ENCODE assay signal across 8 cellular contexts in genomic region chr3:49903451-49904424, GRCh38. TPM values are rescaled to one million over a fixed set of nuclear protein-coding genes. Genes with fewer than 3 reads are reported as not detected.
A peak's percentile ranks its signal among the peaks of the same experiment; 100 is the strongest.
DNase-seq lines count a peak whose midpoint lies in the region; ATAC-seq and TF ChIP-seq lines count a peak whose summit lies in the region.

TSS of gene MST1R (minus strand) at chr3:49903873. CDS start at chr3:49903609, 264 bp downstream.

- WGBS in body of pancreas, 2 donors = 27 to 87% methylated on average over 9 to 63 of the region's 65 CpGs

- H3K27me3 ChIP-seq in body of pancreas = no peaks in the 10 kb centered on the region

- H3K4me3 ChIP-seq in body of pancreas = no peak within 1 kb of the TSS

- intact Hi-C loops in body of pancreas (cut with DNase I) = no loop called here
- intact Hi-C loops in left colon (cut with DNase I, micrococcal nuclease) = loop anchor here in 1 of 2 donors (10.0 kb wide), 1 partner anchor 99 kb away; the partner anchor contains the start of gene INKA1

- peak; percentile 85 for ATAC-seq in GM18867 (IDR thresholded peaks at IDR 0.05; ENCODE audit: unreplicated experiment)
- peak; percentile 62 for ATAC-seq in HG03280 (IDR thresholded peaks at IDR 0.05; ENCODE audit: unreplicated experiment)
- ATAC-seq in body of pancreas = peak; percentile 86
- peak; percentile 72 for ATAC-seq in left colon
- ATAC-seq in HG02588 (IDR thresholded peaks at IDR 0.05; ENCODE audit: unreplicated experiment) = no peak

- peak in 4 of 7 experiments; percentile 33 to 47 (median 42) for TF ChIP-seq CTCF in body of pancreas (IDR thresholded peaks at IDR 0.05)

- peak; percentile 72 to 78 (median 76) for TF ChIP-seq POLR2A in body of pancreas (IDR thresholded peaks at IDR 0.05)

- no peaks in the 10 kb centered on the region for H3K9me3 ChIP-seq in body of pancreas

- no peaks in the 10 kb centered on the region for H3K36me3 ChIP-seq in body of pancreas (replicated peaks in 1 of 2; ENCODE audit: insufficient read depth in 1 of 2, low read depth in 2 of 2)

- H3K27ac ChIP-seq in body of pancreas = peak within 1 kb of the TSS; percentile 28 to 71 (median 60)

- peaks cover 58% of the 10 kb centered on the region for H3K4me1 ChIP-seq in body of pancreas

- peak; percentile 75 for DNase-seq in T-helper 9 cell
- peak; percentile 92 to 96 (median 96) for DNase-seq in body of pancreas
- DNase-seq in left colon = peak; percentile 94 to 95
- peak; percentile 49 to 86 (median 62) for DNase-seq in stimulated activated CD4-positive, alpha-beta T cell treated with anti-CD3 and anti-CD28 coated beads, TNF-alpha, amount 100 ng/mL, for 24 hours (ENCODE audit: low read depth in 3 of 3)
- no peak for DNase-seq in medulla oblongata (ENCODE audit: extremely low spot score)

RNA-seq across cellular contexts. Expression of gene MST1R, which starts in this region (rescaled TPM):
- total RNA-seq in body of pancreas (10 to 100 TPM; 10.4 to 12.2 TPM), left colon (100 to 1,000 TPM; 124 to 145 TPM)

Comparison
In these comparisons a context has a peak if more than half of its experiments do, and no peak if none do; other contexts are left out.
1. RNA of gene MST1R (total RNA-seq): 124 to 145 TPM in left colon; 10.4 to 12.2 TPM in body of pancreas; every median in the first group is over 4 times any median in the second.